ENCODE assay signal across 25 cellular contexts in the genomic region with DNA sequence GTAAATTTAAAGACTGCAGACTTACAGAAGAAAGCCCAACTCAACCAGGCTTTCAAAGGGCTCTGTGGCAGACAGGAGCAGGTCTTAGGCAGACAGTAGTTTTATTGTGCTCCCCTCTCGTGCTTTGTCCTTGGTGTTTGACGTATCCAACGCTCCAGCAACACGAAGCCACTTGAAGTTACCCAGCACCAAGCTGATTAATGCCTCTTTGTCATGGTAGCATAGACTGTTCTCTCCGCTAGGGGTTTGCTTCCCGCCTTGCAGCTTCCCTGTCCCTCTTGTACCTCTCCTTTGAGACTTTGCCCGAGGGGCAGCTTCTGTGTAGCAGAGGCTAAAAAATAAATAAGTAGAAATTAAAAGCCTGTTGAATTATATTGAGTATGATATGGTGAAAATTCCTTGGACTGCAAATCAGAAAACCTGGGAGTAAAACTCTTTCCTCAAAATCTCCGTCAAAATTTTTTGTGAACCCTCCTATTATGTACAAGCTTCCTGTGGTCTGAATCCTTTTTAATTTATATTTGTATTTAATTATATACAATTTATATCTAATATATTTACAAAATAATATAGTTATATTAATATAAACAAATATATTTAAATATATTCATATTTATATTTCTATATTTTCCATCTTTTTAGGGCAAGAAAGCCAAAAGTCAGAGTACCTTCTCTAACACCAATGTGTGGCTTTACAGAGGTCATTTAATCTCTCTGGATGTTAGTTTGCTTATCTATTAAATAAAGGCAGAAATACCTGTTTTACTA.
A peak's percentile ranks its signal among the peaks of the same experiment; 100 is the strongest.
DNase-seq lines count a peak whose midpoint lies in the region; ATAC-seq and TF ChIP-seq lines count a peak whose summit lies in the region.
"Had no signal": no experiment of that assay in that cellular context is flagged by ENCODE, and none has a peak within 500 bp of the region (broad histone marks: within the 10 kb centered on the region; RNA-seq: fewer than 3 reads in every experiment).

No MANE protein-coding gene starts in this region.

- H3K4me1 ChIP-seq in endodermal cell (ENCODE audit: control insufficient read depth, insufficient read depth, low read length) (no peaks in the 10 kb centered on the region), mesendoderm (ENCODE audit: control insufficient read depth, low read depth, low read length) (no peaks in the 10 kb centered on the region), upper lobe of right lung (no peaks in the 10 kb centered on the region)
- H3K4me1 ChIP-seq: ascending aorta, psoas muscle, spleen had no signal

- H3K27me3 ChIP-seq in endodermal cell (ENCODE audit: control insufficient read depth, insufficient read depth, low read length, poor library complexity, severe bottlenecking): no peaks in the 10 kb centered on the region
- H3K27me3 ChIP-seq in mesendoderm (ENCODE audit: insufficient read depth, low read length, poor library complexity): no peaks in the 10 kb centered on the region
- no peaks in the 10 kb centered on the region for H3K27me3 ChIP-seq in upper lobe of right lung
- H3K27me3 ChIP-seq: ascending aorta, hepatocyte had no signal

- no peak overlapping the region for H3K4me3 ChIP-seq in endodermal cell (ENCODE audit: low read length)
- no peak overlapping the region for H3K4me3 ChIP-seq in mesendoderm (ENCODE audit: low read length)
- no peak overlapping the region for H3K4me3 ChIP-seq in upper lobe of right lung
- H3K4me3 ChIP-seq: ascending aorta, hepatocyte, psoas muscle, spleen had no signal

- H3K4me2 ChIP-seq in mesendoderm (ENCODE audit: low read length): no peak overlapping the region
- H3K4me2 ChIP-seq: hepatocyte had no signal

- H3K36me3 ChIP-seq in endodermal cell (ENCODE audit: control insufficient read depth, insufficient read depth, low read length) (no peaks in the 10 kb centered on the region), mesendoderm (ENCODE audit: control insufficient read depth, insufficient read depth, low read length) (no peaks in the 10 kb centered on the region), upper lobe of right lung (no peaks in the 10 kb centered on the region)
- H3K36me3 ChIP-seq: ascending aorta, spleen, WERI-Rb-1 had no signal

- TF ChIP-seq CTCF in endodermal cell (conservative IDR thresholded peaks at IDR 0.05) (peak; percentile 66), osteocyte (IDR thresholded peaks at IDR 0.05) (no peak), upper lobe of right lung (IDR thresholded peaks at IDR 0.05) (no peak)

- 82 to 83% methylated on average over 2 to 7 of the region's 8 CpGs for WGBS in endodermal cell (ENCODE audit: insufficient coverage in 1 of 2, insufficient read length in 1 of 2), 2 experiments
- WGBS in mesendoderm (ENCODE audit: extremely low coverage, insufficient coverage, low lambda C conversion rate): no CpG with 5 or more reads among the region's 8 CpGs

- H3K9me3 ChIP-seq in endodermal cell (ENCODE audit: control insufficient read depth, low read length): no peaks in the 10 kb centered on the region
- no peaks in the 10 kb centered on the region for H3K9me3 ChIP-seq in upper lobe of right lung
- H3K9me3 ChIP-seq: ascending aorta, psoas muscle, spleen had no signal

- no peaks in the 10 kb centered on the region for H3K79me1 ChIP-seq in mesendoderm (ENCODE audit: low read length)

- no peak overlapping the region for H4K8ac ChIP-seq in mesendoderm (ENCODE audit: low read depth, low read length)

- H3K4me1 Mint-ChIP-seq in endodermal cell: peaks cover 3% of the 10 kb centered on the region
- H3K4me1 Mint-ChIP-seq in activated T-helper 2 cell treated with anti-CD3 and anti-CD28 coated beads, Interferon-gamma antibody, Interleukin-2, Interleukin-4, amounts not matched to agents 10 μg/mL and 5 μg/mL and 100 μg/mL, durations not matched to agents 14 hours and 24 hours and 36 hours (ENCODE audit: low read depth): no peaks in the 10 kb centered on the region
- H3K4me1 Mint-ChIP-seq in osteocyte (ENCODE audit: unreplicated experiment): no peaks in the 10 kb centered on the region
- H3K4me1 Mint-ChIP-seq: activated naive CD4-positive, alpha-beta T cell treated with anti-CD3 and anti-CD28 coated beads, Interleukin-2, amount 10 ng/mL, durations not matched to agents 7 days and 5 days had no signal

- H3K79me2 ChIP-seq in mesendoderm (ENCODE audit: control insufficient read depth, insufficient read depth, low read length): no peaks in the 10 kb centered on the region
- H3K79me2 ChIP-seq: hepatocyte had no signal

- H3K27ac ChIP-seq in endodermal cell (ENCODE audit: low read depth, low read length) (no peak overlapping the region), mesendoderm (ENCODE audit: low read depth, low read length) (no peak overlapping the region), upper lobe of right lung (no peak overlapping the region)
- H3K27ac ChIP-seq: ascending aorta, hepatocyte, psoas muscle, spleen, WERI-Rb-1 had no signal

- no peaks in the 10 kb centered on the region for H3K9me3 Mint-ChIP-seq in endodermal cell
- no peaks in the 10 kb centered on the region for H3K9me3 Mint-ChIP-seq in activated T-helper 2 cell treated with anti-CD3 and anti-CD28 coated beads, Interferon-gamma antibody, Interleukin-2, Interleukin-4, amounts not matched to agents 10 μg/mL and 5 μg/mL and 100 μg/mL, durations not matched to agents 14 hours and 24 hours and 36 hours
- H3K9me3 Mint-ChIP-seq in osteocyte (ENCODE audit: unreplicated experiment): no peaks in the 10 kb centered on the region
- H3K9me3 Mint-ChIP-seq: activated naive CD4-positive, alpha-beta T cell treated with anti-CD3 and anti-CD28 coated beads, Interleukin-2, amount 10 ng/mL, durations not matched to agents 7 days and 5 days; effector memory CD8-positive, alpha-beta T cell; natural killer cell treated with Interleukin-12 subunit alpha and Interleukin-12 subunit beta and Interleukin-15 and Interleukin-18, amount 100 ng/mL, for 72 hours had no signal

- intact Hi-C loops in activated T-helper 2 cell treated with anti-CD3 and anti-CD28 coated beads, Interferon-gamma antibody, Interleukin-2, Interleukin-4, amounts not matched to agents 10 μg/mL and 5 μg/mL and 100 μg/mL, durations not matched to agents 14 hours and 24 hours and 36 hours (cut with micrococcal nuclease): no loop called here
- intact Hi-C loops in upper lobe of right lung (cut with DNase I): no loop called here

- H3K4me3 Mint-ChIP-seq in endodermal cell (no peak overlapping the region), osteocyte (ENCODE audit: unreplicated experiment) (no peak overlapping the region)
- H3K4me3 Mint-ChIP-seq in activated T-helper 2 cell treated with anti-CD3 and anti-CD28 coated beads, Interferon-gamma antibody, Interleukin-2, Interleukin-4, amounts not matched to agents 10 μg/mL and 5 μg/mL and 100 μg/mL, durations not matched to agents 14 hours and 24 hours and 36 hours (ENCODE audit: low read depth): no peak overlapping the region
- H3K4me3 Mint-ChIP-seq: activated naive CD4-positive, alpha-beta T cell treated with anti-CD3 and anti-CD28 coated beads, Interleukin-2, amount 10 ng/mL, durations not matched to agents 7 days and 5 days; effector memory CD8-positive, alpha-beta T cell; natural killer cell treated with Interleukin-12 subunit alpha and Interleukin-12 subunit beta and Interleukin-15 and Interleukin-18, amount 100 ng/mL, for 72 hours had no signal

- no peak overlapping the region for H3K23ac ChIP-seq in mesendoderm (ENCODE audit: low read length)

- no peak for ATAC-seq in upper lobe of right lung
- ATAC-seq: effector memory CD8-positive, alpha-beta T cell; natural killer cell treated with Interleukin-12 subunit alpha and Interleukin-12 subunit beta and Interleukin-15 and Interleukin-18, amount 100 ng/mL, for 72 hours; psoas muscle had no signal

- H4K5ac ChIP-seq in mesendoderm (ENCODE audit: low read length): no peak overlapping the region

- no peak overlapping the region for H3K27ac Mint-ChIP-seq in endodermal cell
- no peak overlapping the region for H3K27ac Mint-ChIP-seq in activated T-helper 2 cell treated with anti-CD3 and anti-CD28 coated beads, Interferon-gamma antibody, Interleukin-2, Interleukin-4, amounts not matched to agents 10 μg/mL and 5 μg/mL and 100 μg/mL, durations not matched to agents 14 hours and 24 hours and 36 hours
- no peak overlapping the region for H3K27ac Mint-ChIP-seq in osteocyte (ENCODE audit: unreplicated experiment)
- H3K27ac Mint-ChIP-seq: activated naive CD4-positive, alpha-beta T cell treated with anti-CD3 and anti-CD28 coated beads, Interleukin-2, amount 10 ng/mL, durations not matched to agents 7 days and 5 days; effector memory CD8-positive, alpha-beta T cell; natural killer cell treated with Interleukin-12 subunit alpha and Interleukin-12 subunit beta and Interleukin-15 and Interleukin-18, amount 100 ng/mL, for 72 hours had no signal

- no peak overlapping the region for H2BK15ac ChIP-seq in mesendoderm (replicated peaks; ENCODE audit: low read depth)

- no peak overlapping the region for H3K9ac ChIP-seq in endodermal cell (ENCODE audit: extremely low read depth, low read length, poor library complexity, severe bottlenecking)
- H3K9ac ChIP-seq in mesendoderm (ENCODE audit: low read length): no peak overlapping the region

- no peak overlapping the region for H2AK5ac ChIP-seq in mesendoderm (ENCODE audit: low read length)

- no peak overlapping the region for H2BK5ac ChIP-seq in mesendoderm (ENCODE audit: low read length)

- no peak overlapping the region for H3K4ac ChIP-seq in mesendoderm (ENCODE audit: low read depth, low read length)

- H3K36me3 Mint-ChIP-seq in endodermal cell (ENCODE audit: low read depth) (no peaks in the 10 kb centered on the region), osteocyte (ENCODE audit: unreplicated experiment) (no peaks in the 10 kb centered on the region)
- H3K36me3 Mint-ChIP-seq in activated T-helper 2 cell treated with anti-CD3 and anti-CD28 coated beads, Interferon-gamma antibody, Interleukin-2, Interleukin-4, amounts not matched to agents 10 μg/mL and 5 μg/mL and 100 μg/mL, durations not matched to agents 14 hours and 24 hours and 36 hours (ENCODE audit: low read depth): no peaks in the 10 kb centered on the region
- H3K36me3 Mint-ChIP-seq: activated naive CD4-positive, alpha-beta T cell treated with anti-CD3 and anti-CD28 coated beads, Interleukin-2, amount 10 ng/mL, durations not matched to agents 7 days and 5 days; natural killer cell treated with Interleukin-12 subunit alpha and Interleukin-12 subunit beta and Interleukin-15 and Interleukin-18, amount 100 ng/mL, for 72 hours had no signal

- H2BK120ac ChIP-seq in mesendoderm (ENCODE audit: low read depth, low read length): no peak overlapping the region

- H3K18ac ChIP-seq in mesendoderm (ENCODE audit: low read length): no peak overlapping the region

- H3K27me3 Mint-ChIP-seq in endodermal cell (ENCODE audit: insufficient read depth) (peaks cover 9% of the 10 kb centered on the region), osteocyte (ENCODE audit: unreplicated experiment) (peaks cover 2% of the 10 kb centered on the region)
- H3K27me3 Mint-ChIP-seq in activated T-helper 2 cell treated with anti-CD3 and anti-CD28 coated beads, Interferon-gamma antibody, Interleukin-2, Interleukin-4, amounts not matched to agents 10 μg/mL and 5 μg/mL and 100 μg/mL, durations not matched to agents 14 hours and 24 hours and 36 hours (ENCODE audit: low read depth): peaks cover 32% of the 10 kb centered on the region
- H3K27me3 Mint-ChIP-seq: activated naive CD4-positive, alpha-beta T cell treated with anti-CD3 and anti-CD28 coated beads, Interleukin-2, amount 10 ng/mL, durations not matched to agents 7 days and 5 days had no signal

- DNase-seq in DMS153 treated with DMSO at 0.1 percent for 48 hours (lab: John Stamatoyannopoulos, UW; ENCODE audit: unreplicated experiment) (peak; percentile 10), NCI-H2107 (lab: John Stamatoyannopoulos, UW) (peak; percentile 69), endodermal cell (peak; percentile 60), mesendoderm (peak; percentile 58), DMS 273 treated with DMSO at 0.1 percent for 48 hours (lab: John Stamatoyannopoulos, UW) (no peak), osteocyte (ENCODE audit: extremely low spot score, unreplicated experiment) (no peak), upper lobe of right lung (no peak)
- no peak for DNase-seq in activated T-helper 2 cell treated with anti-CD3 and anti-CD28 coated beads, Interferon-gamma antibody, Interleukin-2, Interleukin-4, amounts not matched to agents 10 μg/mL and 5 μg/mL and 100 μg/mL, durations not matched to agents 14 hours and 24 hours and 36 hours (ENCODE audit: low spot score)
- DNase-seq: activated CD4-positive, alpha-beta T cell treated with anti-CD3 and anti-CD28 coated beads, Interleukin-2, amount 50 U/mL, for 48 hours; activated naive CD4-positive, alpha-beta T cell treated with anti-CD3 and anti-CD28 coated beads, Interleukin-2, amount 10 ng/mL, durations not matched to agents 7 days and 5 days; DMS53; effector memory CD8-positive, alpha-beta T cell; kidney glomerular epithelial cell; NCI-H2081; NCI-H526 treated with DMSO at 0.1 percent for 48 hours; OCI-M1; psoas muscle; SIG-M5; spleen; stimulated activated CD8-positive, alpha-beta memory T cell treated with anti-CD3 and anti-CD28 coated beads, Interleukin-4, amount 100 ng/mL, for 48 hours; T-helper 1 cell; WERI-Rb-1 had no signal

- no peak overlapping the region for H3K56ac ChIP-seq in mesendoderm (ENCODE audit: low read length)

Comparison
In these comparisons a context has a peak if more than half of its experiments do, and no peak if none do; other contexts are left out.
1. DNase-seq: peak in DMS153 treated with DMSO at 0.1 percent for 48 hours (single experiment), NCI-H2107 (single experiment), endodermal cell (single experiment) and mesendoderm (single experiment); none in DMS 273 treated with DMSO at 0.1 percent for 48 hours (single experiment), activated T-helper 2 cell treated with anti-CD3 and anti-CD28 coated beads, Interferon-gamma antibody, Interleukin-2, Interleukin-4, amounts not matched to agents 10 μg/mL and 5 μg/mL and 100 μg/mL, durations not matched to agents 14 hours and 24 hours and 36 hours (single experiment), osteocyte (single experiment) and upper lobe of right lung (single experiment).